Comparison of ENCODE assay signal across 1 cellular context in the genomic region with DNA sequence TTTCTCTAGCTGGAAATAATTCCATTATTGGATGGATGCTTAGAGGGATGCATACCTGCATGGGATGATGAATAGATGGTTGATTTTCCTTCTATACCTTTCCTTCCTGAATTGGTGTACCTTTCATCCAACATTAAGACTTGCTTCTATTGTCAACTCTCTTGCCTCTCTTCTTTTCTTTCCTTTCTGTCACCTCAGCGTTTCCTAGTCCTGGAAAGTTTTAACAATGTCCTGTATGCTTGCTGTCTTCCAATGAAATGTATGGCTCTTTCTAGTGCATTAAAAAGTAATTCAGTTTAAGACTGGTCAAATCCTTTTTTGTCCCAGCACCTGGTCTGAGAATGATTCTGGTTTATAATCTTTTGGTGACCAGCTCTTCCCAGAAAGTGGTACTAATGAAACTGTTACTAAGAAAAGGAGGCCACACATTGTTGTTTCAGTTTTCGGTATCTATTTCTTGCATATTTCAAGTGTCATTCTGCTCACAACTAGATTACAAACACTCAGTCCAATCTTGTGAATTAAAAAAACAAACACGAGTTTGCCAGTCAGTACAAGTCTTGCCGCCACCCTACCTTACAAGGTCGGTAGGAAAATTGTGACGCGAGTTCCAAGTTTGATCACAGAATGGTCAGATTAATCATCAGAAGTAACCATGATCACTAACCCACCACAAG.
TF ChIP-seq lines count a peak whose summit lies in the region.

No MANE protein-coding gene starts in this region.

TF ChIP-seq in WTC11, 78 proteins besides CTCF, POLR2A, EP300 and RAD21 (continued from another document):
- TF ChIP-seq, protein P1, sequence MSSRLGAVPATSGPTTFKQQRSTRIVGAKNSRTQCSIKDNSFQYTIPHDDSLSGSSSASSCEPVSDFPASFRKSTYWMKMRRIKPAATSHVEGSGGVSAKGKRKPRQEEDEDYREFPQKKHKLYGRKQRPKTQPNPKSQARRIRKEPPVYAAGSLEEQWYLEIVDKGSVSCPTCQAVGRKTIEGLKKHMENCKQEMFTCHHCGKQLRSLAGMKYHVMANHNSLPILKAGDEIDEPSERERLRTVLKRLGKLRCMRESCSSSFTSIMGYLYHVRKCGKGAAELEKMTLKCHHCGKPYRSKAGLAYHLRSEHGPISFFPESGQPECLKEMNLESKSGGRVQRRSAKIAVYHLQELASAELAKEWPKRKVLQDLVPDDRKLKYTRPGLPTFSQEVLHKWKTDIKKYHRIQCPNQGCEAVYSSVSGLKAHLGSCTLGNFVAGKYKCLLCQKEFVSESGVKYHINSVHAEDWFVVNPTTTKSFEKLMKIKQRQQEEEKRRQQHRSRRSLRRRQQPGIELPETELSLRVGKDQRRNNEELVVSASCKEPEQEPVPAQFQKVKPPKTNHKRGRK (CRISPR knock-in tag; IDR thresholded peaks at IDR 0.05; ENCODE audit: borderline replicate concordance): no peak
- TF ChIP-seq HMGA2 (CRISPR knock-in tag; IDR thresholded peaks at IDR 0.05): no peak
- no peak for TF ChIP-seq NR1H2 (CRISPR knock-in tag; IDR thresholded peaks at IDR 0.05)
- TF ChIP-seq GRHL2 (CRISPR knock-in tag; IDR thresholded peaks at IDR 0.05; ENCODE audit: insufficient replicate concordance, severe bottlenecking): no peak
- TF ChIP-seq, protein P2, sequence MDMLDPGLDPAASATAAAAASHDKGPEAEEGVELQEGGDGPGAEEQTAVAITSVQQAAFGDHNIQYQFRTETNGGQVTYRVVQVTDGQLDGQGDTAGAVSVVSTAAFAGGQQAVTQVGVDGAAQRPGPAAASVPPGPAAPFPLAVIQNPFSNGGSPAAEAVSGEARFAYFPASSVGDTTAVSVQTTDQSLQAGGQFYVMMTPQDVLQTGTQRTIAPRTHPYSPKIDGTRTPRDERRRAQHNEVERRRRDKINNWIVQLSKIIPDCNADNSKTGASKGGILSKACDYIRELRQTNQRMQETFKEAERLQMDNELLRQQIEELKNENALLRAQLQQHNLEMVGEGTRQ (CRISPR knock-in tag; IDR thresholded peaks at IDR 0.05): no peak
- no peak for TF ChIP-seq TEAD4 (CRISPR knock-in tag; IDR thresholded peaks at IDR 0.05)
- TF ChIP-seq, protein P3, sequence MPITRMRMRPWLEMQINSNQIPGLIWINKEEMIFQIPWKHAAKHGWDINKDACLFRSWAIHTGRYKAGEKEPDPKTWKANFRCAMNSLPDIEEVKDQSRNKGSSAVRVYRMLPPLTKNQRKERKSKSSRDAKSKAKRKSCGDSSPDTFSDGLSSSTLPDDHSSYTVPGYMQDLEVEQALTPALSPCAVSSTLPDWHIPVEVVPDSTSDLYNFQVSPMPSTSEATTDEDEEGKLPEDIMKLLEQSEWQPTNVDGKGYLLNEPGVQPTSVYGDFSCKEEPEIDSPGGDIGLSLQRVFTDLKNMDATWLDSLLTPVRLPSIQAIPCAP (CRISPR knock-in tag; IDR thresholded peaks at IDR 0.05): no peak
- TF ChIP-seq EMX1 (CRISPR knock-in tag; IDR thresholded peaks at IDR 0.05): no peak
- TF ChIP-seq, protein P4, sequence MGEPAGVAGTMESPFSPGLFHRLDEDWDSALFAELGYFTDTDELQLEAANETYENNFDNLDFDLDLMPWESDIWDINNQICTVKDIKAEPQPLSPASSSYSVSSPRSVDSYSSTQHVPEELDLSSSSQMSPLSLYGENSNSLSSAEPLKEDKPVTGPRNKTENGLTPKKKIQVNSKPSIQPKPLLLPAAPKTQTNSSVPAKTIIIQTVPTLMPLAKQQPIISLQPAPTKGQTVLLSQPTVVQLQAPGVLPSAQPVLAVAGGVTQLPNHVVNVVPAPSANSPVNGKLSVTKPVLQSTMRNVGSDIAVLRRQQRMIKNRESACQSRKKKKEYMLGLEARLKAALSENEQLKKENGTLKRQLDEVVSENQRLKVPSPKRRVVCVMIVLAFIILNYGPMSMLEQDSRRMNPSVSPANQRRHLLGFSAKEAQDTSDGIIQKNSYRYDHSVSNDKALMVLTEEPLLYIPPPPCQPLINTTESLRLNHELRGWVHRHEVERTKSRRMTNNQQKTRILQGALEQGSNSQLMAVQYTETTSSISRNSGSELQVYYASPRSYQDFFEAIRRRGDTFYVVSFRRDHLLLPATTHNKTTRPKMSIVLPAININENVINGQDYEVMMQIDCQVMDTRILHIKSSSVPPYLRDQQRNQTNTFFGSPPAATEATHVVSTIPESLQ (CRISPR knock-in tag; IDR thresholded peaks at IDR 0.05): no peak
